ENCODE assay signal across 8 cellular contexts in the genomic region with DNA sequence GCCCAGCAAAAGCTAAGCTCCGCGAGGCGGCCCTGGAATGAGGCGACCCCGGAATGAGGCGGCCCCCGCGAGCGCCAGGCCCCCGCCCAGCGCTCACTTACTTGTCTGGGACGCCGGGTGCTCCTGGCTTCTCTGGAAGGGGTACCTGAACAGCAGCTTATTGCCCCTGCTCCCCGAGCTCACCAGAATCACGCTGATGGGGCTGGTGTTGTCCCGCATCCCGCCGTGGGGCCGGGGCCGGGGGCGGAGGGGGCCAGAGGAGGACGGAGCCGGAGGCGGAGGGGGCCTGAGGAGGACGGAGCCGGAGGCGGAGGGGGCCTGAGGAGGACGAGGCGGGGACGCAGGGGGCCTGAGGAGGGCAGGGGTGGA. TPM values are rescaled to one million over a fixed set of nuclear protein-coding genes. Genes with fewer than 3 reads are reported as not detected.
A peak's percentile ranks its signal among the peaks of the same experiment; 100 is the strongest.
DNase-seq lines count a peak whose midpoint lies in the region; ATAC-seq and TF ChIP-seq lines count a peak whose summit lies in the region.

No MANE protein-coding gene starts in this region.

- H3K9ac ChIP-seq in HCT116 (ENCODE audit: low read length): peak overlapping the region; percentile 83

- H3K36me3 Mint-ChIP-seq in stimulated activated naive CD8-positive, alpha-beta T cell treated with anti-CD3 and anti-CD28 coated beads, Interleukin-15, Interleukin-2, amounts not matched to agents 100 ng/mL and 50 ng/mL, for 24 hours (ENCODE audit: low read depth): peaks cover 17% of the 10 kb centered on the region

- peaks cover 39% of the 10 kb centered on the region for H3K79me2 ChIP-seq in HCT116 (ENCODE audit: insufficient read depth, low read length)

- no peak for TF ChIP-seq POLR2A in HCT116 (IDR thresholded peaks at IDR 0.05; ENCODE audit: borderline replicate concordance, extremely low read depth, insufficient read depth, insufficient read length)

- RAD21 ChIA-PET in HCT116 (lab: Charles Lee; ENCODE audit: low non-redundant PET in 1 of 2, low total read pairs in 2 of 2, uncharacterized antibody in 2 of 2, unreplicated experiment in 2 of 2): no interaction called here

- DNase-seq in HCT116 (ENCODE audit: low read depth, low spot score): no peak
- DNase-seq in WERI-Rb-1: peak; percentile 34
- DNase-seq in lower lobe of right lung: no peak
- DNase-seq in G401 (ENCODE audit: low spot score): no peak

- H3K9me3 Mint-ChIP-seq in stimulated activated naive CD8-positive, alpha-beta T cell treated with anti-CD3 and anti-CD28 coated beads, Interleukin-15, Interleukin-2, amounts not matched to agents 100 ng/mL and 50 ng/mL, for 24 hours: no peaks in the 10 kb centered on the region

- ATAC-seq in HCT116 (peak; percentile 24), lower lobe of right lung (peak; percentile 40 to 52), GM21619 (IDR thresholded peaks at IDR 0.05; ENCODE audit: unreplicated experiment) (no peak), GM19023 (IDR thresholded peaks at IDR 0.05; ENCODE audit: unreplicated experiment) (no peak)

- no peak overlapping the region for H2AFZ ChIP-seq in HCT116 (ENCODE audit: low read depth, low read length, poor library complexity, severe bottlenecking)

- peak overlapping the region; percentile 82 for H3K27ac Mint-ChIP-seq in stimulated activated naive CD8-positive, alpha-beta T cell treated with anti-CD3 and anti-CD28 coated beads, Interleukin-15, Interleukin-2, amounts not matched to agents 100 ng/mL and 50 ng/mL, for 24 hours

- no peak for TF ChIP-seq RAD21 in HCT116 (IDR thresholded peaks at IDR 0.05; ENCODE audit: low read depth)

- H3K27me3 Mint-ChIP-seq in stimulated activated naive CD8-positive, alpha-beta T cell treated with anti-CD3 and anti-CD28 coated beads, Interleukin-15, Interleukin-2, amounts not matched to agents 100 ng/mL and 50 ng/mL, for 24 hours: no peaks in the 10 kb centered on the region

- H3K4me2 ChIP-seq in HCT116 (ENCODE audit: low read length): peak overlapping the region; percentile 69

- H3K36me3 ChIP-seq in HCT116 (ENCODE audit: control insufficient read depth in 1 of 2, insufficient read depth in 2 of 2, low read length in 2 of 2) (no peaks in the 10 kb centered on the region), WERI-Rb-1 (peaks cover 3% of the 10 kb centered on the region), lower lobe of right lung (no peaks in the 10 kb centered on the region)

- H3K9me3 ChIP-seq in HCT116 (ENCODE audit: control insufficient read depth in 1 of 2, insufficient read depth in 1 of 2, low read depth in 1 of 2, low read length in 2 of 2) (no peaks in the 10 kb centered on the region), WERI-Rb-1 (ENCODE audit: severe bottlenecking) (no peaks in the 10 kb centered on the region), lower lobe of right lung (no peaks in the 10 kb centered on the region)

- POLR2A ChIA-PET in HCT116 (lab: Charles Lee): no interaction called here

- H3K4me3 ChIP-seq in HCT116 (replicated peaks in 1 of 2; ENCODE audit: low read depth in 1 of 2, low read length in 2 of 2): peak overlapping the region; percentile 63 to 68
- H3K4me3 ChIP-seq in WERI-Rb-1 (ENCODE audit: low read depth, low read length): peak overlapping the region; percentile 77
- H3K4me3 ChIP-seq in lower lobe of right lung: peak overlapping the region; percentile 66

- H3K27ac ChIP-seq in HCT116 (ENCODE audit: low read depth, low read length): peak overlapping the region; percentile 62
- peak overlapping the region; percentile 83 for H3K27ac ChIP-seq in WERI-Rb-1
- H3K27ac ChIP-seq in cingulate gyrus (ENCODE audit: low read depth, low read length): peak overlapping the region; percentile 29
- H3K27ac ChIP-seq in lower lobe of right lung: peak overlapping the region; percentile 69

- no peaks in the 10 kb centered on the region; a peak in 1 of 4 replicates for H3K4me1 ChIP-seq in HCT116 (ENCODE audit: control insufficient read depth in 1 of 2, insufficient read depth in 2 of 2, low read length in 2 of 2)
- peaks cover 10% of the 10 kb centered on the region for H3K4me1 ChIP-seq in lower lobe of right lung

- intact Hi-C loops in HCT116 (cut with micrococcal nuclease) (no loop called here), lower lobe of right lung (cut with DNase I) (no loop called here)

- peak overlapping the region; percentile 89 for H3K4me3 Mint-ChIP-seq in stimulated activated naive CD8-positive, alpha-beta T cell treated with anti-CD3 and anti-CD28 coated beads, Interleukin-15, Interleukin-2, amounts not matched to agents 100 ng/mL and 50 ng/mL, for 24 hours

- CTCF ChIA-PET in HCT116 (lab: Charles Lee): no interaction called here

- TF ChIP-seq CTCF in HCT116 (IDR thresholded peaks at IDR 0.05 in 2 of 3, conservative IDR thresholded peaks at IDR 0.05 in 1 of 3; ENCODE audit: borderline replicate concordance in 1 of 3, insufficient read depth in 1 of 3, low read depth in 2 of 3, low read length in 2 of 3) (no peak), WERI-Rb-1 (IDR thresholded peaks at IDR 0.05; ENCODE audit: low read depth, low read length) (no peak), lower lobe of right lung (IDR thresholded peaks at IDR 0.05) (no peak)

- in situ Hi-C loops in G401 (cut with HindIII; ENCODE audit: low sequenced_read_pairs): no loop called here

- BruUV-seq in HCT116 (replicated peaks; lab: Mats Ljungman, UMichigan): no TSS peak

- H3K27me3 ChIP-seq in HCT116 (ENCODE audit: insufficient read depth, low read length): no peaks in the 10 kb centered on the region
- H3K27me3 ChIP-seq in WERI-Rb-1 (ENCODE audit: insufficient read depth, low read depth, severe bottlenecking): no peaks in the 10 kb centered on the region
- no peaks in the 10 kb centered on the region for H3K27me3 ChIP-seq in lower lobe of right lung (ENCODE audit: low read depth)

- H3K9me2 ChIP-seq in HCT116 (ENCODE audit: insufficient read depth): no peaks in the 10 kb centered on the region

- H4K20me1 ChIP-seq in HCT116 (ENCODE audit: insufficient read depth): no peaks in the 10 kb centered on the region

- peaks cover 32% of the 10 kb centered on the region for H3K4me1 Mint-ChIP-seq in stimulated activated naive CD8-positive, alpha-beta T cell treated with anti-CD3 and anti-CD28 coated beads, Interleukin-15, Interleukin-2, amounts not matched to agents 100 ng/mL and 50 ng/mL, for 24 hours (ENCODE audit: low read depth)

TF ChIP-seq in HCT116, 20 proteins besides CTCF, POLR2A, EP300 and RAD21:
- TF ChIP-seq, protein P1, sequence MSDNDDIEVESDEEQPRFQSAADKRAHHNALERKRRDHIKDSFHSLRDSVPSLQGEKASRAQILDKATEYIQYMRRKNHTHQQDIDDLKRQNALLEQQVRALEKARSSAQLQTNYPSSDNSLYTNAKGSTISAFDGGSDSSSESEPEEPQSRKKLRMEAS (IDR thresholded peaks at IDR 0.05): no peak
- TF ChIP-seq ELF1 (IDR thresholded peaks at IDR 0.05; ENCODE audit: borderline replicate concordance, low read depth) (no peak), EZH2 (IDR thresholded peaks at IDR 0.05) (no peak), FOSL1 (IDR thresholded peaks at IDR 0.05; ENCODE audit: low read depth) (no peak), SRF (IDR thresholded peaks at IDR 0.05; ENCODE audit: low read depth) (no peak), YY1 (IDR thresholded peaks at IDR 0.05; ENCODE audit: extremely low read depth, insufficient replicate concordance, low read depth, low read length) (no peak), SP1 (IDR thresholded peaks at IDR 0.05; ENCODE audit: low read depth) (no peak), EGR1 (IDR thresholded peaks at IDR 0.05; ENCODE audit: low read depth) (no peak), JUND (IDR thresholded peaks at IDR 0.05) (no peak), SIN3A (IDR thresholded peaks at IDR 0.05; ENCODE audit: low read depth) (no peak), POLR2AphosphoS5 (IDR thresholded peaks at IDR 0.05; ENCODE audit: low read depth, low read length) (no peak)
- TF ChIP-seq, protein P2, sequence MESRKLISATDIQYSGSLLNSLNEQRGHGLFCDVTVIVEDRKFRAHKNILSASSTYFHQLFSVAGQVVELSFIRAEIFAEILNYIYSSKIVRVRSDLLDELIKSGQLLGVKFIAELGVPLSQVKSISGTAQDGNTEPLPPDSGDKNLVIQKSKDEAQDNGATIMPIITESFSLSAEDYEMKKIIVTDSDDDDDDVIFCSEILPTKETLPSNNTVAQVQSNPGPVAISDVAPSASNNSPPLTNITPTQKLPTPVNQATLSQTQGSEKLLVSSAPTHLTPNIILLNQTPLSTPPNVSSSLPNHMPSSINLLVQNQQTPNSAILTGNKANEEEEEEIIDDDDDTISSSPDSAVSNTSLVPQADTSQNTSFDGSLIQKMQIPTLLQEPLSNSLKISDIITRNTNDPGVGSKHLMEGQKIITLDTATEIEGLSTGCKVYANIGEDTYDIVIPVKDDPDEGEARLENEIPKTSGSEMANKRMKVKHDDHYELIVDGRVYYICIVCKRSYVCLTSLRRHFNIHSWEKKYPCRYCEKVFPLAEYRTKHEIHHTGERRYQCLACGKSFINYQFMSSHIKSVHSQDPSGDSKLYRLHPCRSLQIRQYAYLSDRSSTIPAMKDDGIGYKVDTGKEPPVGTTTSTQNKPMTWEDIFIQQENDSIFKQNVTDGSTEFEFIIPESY (IDR thresholded peaks at IDR 0.05; ENCODE audit: extremely low read depth, insufficient replicate concordance, low read length): no peak
TF ChIP-seq in HCT116: peak in this region for 0.

RNA-seq across cellular contexts. Expression of a gene that starts 0.4 kb away (rescaled TPM):
- total RNA-seq in HCT116 (2021; ENCODE audit: unreplicated experiment) (32.0 TPM), lower lobe of right lung (29.1 TPM)
- 28.6 and 31.5 TPM in 2 replicates for polyA plus RNA-seq in HCT116 (2012)
- 4.5 and 11.2 TPM in 2 replicates for total RNA-seq in G401 (2014; rRNA removed; shearing (Covaris generic))

RNA-seq across cellular contexts. Expression of a gene that starts 14.4 kb away (rescaled TPM):
- total RNA-seq in HCT116 (2021; ENCODE audit: unreplicated experiment): not detected
- 0.14 and 0.36 TPM in 2 replicates for polyA plus RNA-seq in HCT116 (2012)
- not detected for total RNA-seq in lower lobe of right lung
- total RNA-seq in G401 (2014; rRNA removed; shearing (Covaris generic)): not detected in 2 replicates

RNA-seq across cellular contexts. Expression of a gene that starts 27.7 kb away (rescaled TPM):
- total RNA-seq in HCT116 (2021; ENCODE audit: unreplicated experiment) (not detected), lower lobe of right lung (not detected)
- polyA plus RNA-seq in HCT116 (2012): not detected in 2 replicates
- not detected in 2 replicates for total RNA-seq in G401 (2014; rRNA removed; shearing (Covaris generic))

RNA-seq across cellular contexts. Expression of a gene that starts 34.6 kb away (rescaled TPM):
- total RNA-seq in HCT116 (2021; ENCODE audit: unreplicated experiment) (3.0 TPM), lower lobe of right lung (232 TPM)
- polyA plus RNA-seq in HCT116 (2012): 4.4 and 6.3 TPM in 2 replicates
- not detected in 2 replicates for total RNA-seq in G401 (2014; rRNA removed; shearing (Covaris generic))

RNA-seq across cellular contexts. Expression of a gene that starts 38.4 kb away (rescaled TPM):
- 4.9 TPM for total RNA-seq in HCT116 (2021; ENCODE audit: unreplicated experiment)
- 0.50 and 2.7 TPM in 2 replicates for polyA plus RNA-seq in HCT116 (2012)
- total RNA-seq in lower lobe of right lung: 217 TPM
- not detected in 2 replicates for total RNA-seq in G401 (2014; rRNA removed; shearing (Covaris generic))

Comparison
In these comparisons a context has a peak if more than half of its experiments do, and no peak if none do; other contexts are left out.
1. ATAC-seq: peak in HCT116 (single experiment) and lower lobe of right lung (2 of 2); none in GM21619 (single experiment) and GM19023 (single experiment).
2. H3K27ac ChIP-seq: peak in every context shown above with its lines; median percentile 83 in WERI-Rb-1; 69 in lower lobe of right lung; 62 in HCT116; 29 in cingulate gyrus.
3. Peak in every context shown above with its lines, with median percentiles within 50 percentile points of each other: H3K4me3 ChIP-seq.